In the genomic region with DNA sequence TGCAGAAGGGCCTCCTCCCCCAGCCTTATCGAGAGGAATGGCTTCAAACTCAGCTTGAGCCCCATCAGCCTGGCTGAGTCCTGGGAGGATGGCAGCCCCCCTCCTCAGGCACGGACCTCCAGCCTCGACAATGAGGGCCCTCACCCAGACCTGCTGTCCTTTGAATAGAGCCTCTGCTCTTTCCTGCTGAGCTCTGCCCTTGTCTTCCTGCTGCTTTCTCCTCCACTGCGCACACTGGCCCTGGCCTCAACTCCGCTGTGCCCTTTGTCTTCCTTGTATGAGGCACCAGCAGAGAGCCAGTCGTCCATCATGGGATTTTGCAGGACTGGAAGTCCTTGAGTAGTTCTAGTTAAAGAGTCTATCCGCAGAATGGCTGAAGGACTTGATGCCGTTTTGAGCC, we compare ENCODE assay signal across 29 cellular contexts. TPM values are rescaled to one million over a fixed set of nuclear protein-coding genes. Genes with fewer than 3 reads are reported as not detected.
"Had no signal": no experiment of that assay in that cellular context is flagged by ENCODE, and none has a peak within 500 bp of the region (broad histone marks: within the 10 kb centered on the region; RNA-seq: fewer than 3 reads in every experiment).

No MANE protein-coding gene starts in this region.

- H3K27me3 Mint-ChIP-seq: activated naive CD4-positive, alpha-beta T cell treated with anti-CD3 and anti-CD28 coated beads, Interleukin-2, amount 50 U/mL, for 24 hours; activated naive CD8-positive, alpha-beta T cell treated with anti-CD3 and anti-CD28 coated beads, Interleukin-2, amount 50 U/mL, for 24 hours had no signal

- H3K4me1 Mint-ChIP-seq: activated CD4-positive, alpha-beta T cell treated with anti-CD3 and anti-CD28 coated beads, Interleukin-2, amount 10 ng/mL, durations not matched to agents 24 days and 14 days; activated naive CD4-positive, alpha-beta T cell treated with anti-CD3 and anti-CD28 coated beads, Interleukin-2, amount 50 U/mL, for 24 hours; activated naive CD8-positive, alpha-beta T cell treated with anti-CD3 and anti-CD28 coated beads, Interleukin-2, amount 50 U/mL, for 24 hours; activated T-helper 17 cell treated with anti-CD3 and anti-CD28 coated beads, Interleukin-2, amount 50 U/mL, for 72 hours; naive thymus-derived CD8-positive, alpha-beta T cell; stimulated activated naive B cell treated with anti-CD40 and anti-IgM and Interleukin-4, amounts not matched to agents 10 μg/mL and 1 μg/mL and 100 μg/mL, for 72 hours had no signal

- H3K27ac Mint-ChIP-seq: activated CD4-positive, alpha-beta memory T cell treated with anti-CD3 and anti-CD28 coated beads for 36 hours; activated CD4-positive, alpha-beta T cell treated with anti-CD3 and anti-CD28 coated beads, Interleukin-2, amount 10 ng/mL, durations not matched to agents 24 days and 14 days; activated naive CD4-positive, alpha-beta T cell treated with anti-CD3 and anti-CD28 coated beads, Interleukin-2, amount 50 U/mL, for 24 hours; activated naive CD8-positive, alpha-beta T cell treated with anti-CD3 and anti-CD28 coated beads, Interleukin-2, amount 50 U/mL, for 24 hours; activated T-helper 17 cell treated with anti-CD3 and anti-CD28 coated beads, Interleukin-2, amount 50 U/mL, for 72 hours; stimulated activated naive B cell treated with anti-CD40 and anti-IgM and Interleukin-4, amounts not matched to agents 10 μg/mL and 1 μg/mL and 100 μg/mL, for 72 hours; T-helper 1 cell treated with Interleukin-12 subunit alpha and Interleukin-12 subunit beta and Interleukin-4 antibody, amounts not matched to agents 30 μg/mL and 1 μg/mL, for 36 hours had no signal

- H3K36me3 Mint-ChIP-seq: activated CD4-positive, alpha-beta memory T cell treated with anti-CD3 and anti-CD28 coated beads for 36 hours; activated naive CD4-positive, alpha-beta T cell treated with anti-CD3 and anti-CD28 coated beads, Interleukin-2, amount 50 U/mL, for 24 hours; naive thymus-derived CD8-positive, alpha-beta T cell; stimulated activated naive B cell treated with anti-CD40 and anti-IgM and Interleukin-4, amounts not matched to agents 10 μg/mL and 1 μg/mL and 100 μg/mL, for 72 hours had no signal

- H3K4me3 Mint-ChIP-seq: activated CD4-positive, alpha-beta memory T cell treated with anti-CD3 and anti-CD28 coated beads for 36 hours; activated CD4-positive, alpha-beta T cell treated with anti-CD3 and anti-CD28 coated beads, Interleukin-2, amount 10 ng/mL, durations not matched to agents 24 days and 14 days; activated naive CD4-positive, alpha-beta T cell treated with anti-CD3 and anti-CD28 coated beads, Interleukin-2, amount 50 U/mL, for 24 hours; activated naive CD8-positive, alpha-beta T cell treated with anti-CD3 and anti-CD28 coated beads, Interleukin-2, amount 50 U/mL, for 24 hours; activated T-cell treated with anti-CD3 and anti-CD28 coated beads, Interleukin-2, amount 50 U/mL, for 4 hours; activated T-helper 17 cell treated with anti-CD3 and anti-CD28 coated beads, Interleukin-2, amount 50 U/mL, for 72 hours; naive thymus-derived CD8-positive, alpha-beta T cell; stimulated activated naive B cell treated with anti-CD40 and anti-IgM and Interleukin-4, amounts not matched to agents 10 μg/mL and 1 μg/mL and 100 μg/mL, for 72 hours; T-helper 1 cell treated with Interleukin-12 subunit alpha and Interleukin-12 subunit beta and Interleukin-4 antibody, amounts not matched to agents 30 μg/mL and 1 μg/mL, for 36 hours had no signal

- DNase-seq: activated CD4-positive, alpha-beta memory T cell treated with anti-CD3 and anti-CD28 coated beads for 36 hours; activated CD4-positive, alpha-beta T cell treated with anti-CD3 and anti-CD28 coated beads, Interleukin-2, amount 10 ng/mL, durations not matched to agents 24 days and 14 days; activated naive CD8-positive, alpha-beta T cell treated with anti-CD3 and anti-CD28 coated beads, Interleukin-2, amount 50 U/mL, for 24 hours; activated T-cell treated with anti-CD3 and anti-CD28 coated beads, Interleukin-2, amount 50 U/mL, for 4 hours; amygdala; central memory CD4-positive, alpha-beta T cell; dermis blood vessel endothelial cell; effector CD8-positive, alpha-beta T cell; hippocampal formation; naive thymus-derived CD8-positive, alpha-beta T cell; stimulated activated CD4-positive, alpha-beta T cell treated with anti-CD3 and anti-CD28 coated beads, Interleukin-1b, Interleukin-23, amount 100 ng/mL, for 48 hours; stimulated activated naive B cell treated with anti-CD40 and anti-IgM and Interleukin-4, amounts not matched to agents 10 μg/mL and 1 μg/mL and 100 μg/mL, for 72 hours; SW 1271; T-helper 9 cell had no signal

- H3K9me3 Mint-ChIP-seq: activated CD4-positive, alpha-beta memory T cell treated with anti-CD3 and anti-CD28 coated beads for 36 hours; activated CD4-positive, alpha-beta T cell treated with anti-CD3 and anti-CD28 coated beads, Interleukin-2, amount 10 ng/mL, durations not matched to agents 24 days and 14 days; activated naive CD4-positive, alpha-beta T cell treated with anti-CD3 and anti-CD28 coated beads, Interleukin-2, amount 50 U/mL, for 24 hours; activated naive CD8-positive, alpha-beta T cell treated with anti-CD3 and anti-CD28 coated beads, Interleukin-2, amount 50 U/mL, for 24 hours; activated T-cell treated with anti-CD3 and anti-CD28 coated beads, Interleukin-2, amount 50 U/mL, for 4 hours; activated T-helper 17 cell treated with anti-CD3 and anti-CD28 coated beads, Interleukin-2, amount 50 U/mL, for 72 hours; naive thymus-derived CD8-positive, alpha-beta T cell; stimulated activated naive B cell treated with anti-CD40 and anti-IgM and Interleukin-4, amounts not matched to agents 10 μg/mL and 1 μg/mL and 100 μg/mL, for 72 hours; T-helper 1 cell treated with Interleukin-12 subunit alpha and Interleukin-12 subunit beta and Interleukin-4 antibody, amounts not matched to agents 30 μg/mL and 1 μg/mL, for 36 hours had no signal

- ATAC-seq: activated CD4-positive, CD25-positive, alpha-beta regulatory T cell treated with anti-CD3 and anti-CD28 coated beads, Interleukin-2, amount 50 U/mL, for 24 hours; activated naive CD8-positive, alpha-beta T cell treated with anti-CD3 and anti-CD28 coated beads, Interleukin-2, amount 50 U/mL, for 24 hours; activated T-cell treated with anti-CD3 and anti-CD28 coated beads, Interleukin-2, amount 50 U/mL, for 4 hours; activated T-helper 17 cell treated with anti-CD3 and anti-CD28 coated beads, Interleukin-2, amount 50 U/mL, for 72 hours; naive thymus-derived CD8-positive, alpha-beta T cell; stimulated activated naive B cell treated with anti-CD40 and anti-IgM and Interleukin-4, amounts not matched to agents 10 μg/mL and 1 μg/mL and 100 μg/mL, for 72 hours had no signal

RNA-seq across cellular contexts. Expression of a gene that starts 2.0 kb away (rescaled TPM):
- total RNA-seq: activated CD4-positive, alpha-beta T cell treated with anti-CD3 and anti-CD28 coated beads, Interleukin-2, amount 10 ng/mL, durations not matched to agents 24 days and 14 days; activated T-helper 17 cell treated with anti-CD3 and anti-CD28 coated beads, Interleukin-2, amount 50 U/mL, for 72 hours had no signal

RNA-seq across cellular contexts. Expression of a gene that starts 6.9 kb away (rescaled TPM):
- total RNA-seq: activated CD4-positive, alpha-beta memory T cell treated with anti-CD3 and anti-CD28 coated beads for 36 hours; activated CD4-positive, alpha-beta T cell treated with anti-CD3 and anti-CD28 coated beads, Interleukin-2, amount 10 ng/mL, durations not matched to agents 24 days and 14 days; activated CD8-positive, alpha-beta memory T cell treated with anti-CD3 and anti-CD28 coated beads for 36 hours; activated T-cell treated with anti-CD3 and anti-CD28 coated beads, Interleukin-2, amount 50 U/mL, for 4 hours; activated T-helper 17 cell treated with anti-CD3 and anti-CD28 coated beads, Interleukin-2, amount 50 U/mL, for 72 hours; dermis blood vessel endothelial cell; fibroblast of lung; fibroblast of villous mesenchyme; kidney epithelial cell; lower leg skin; naive thymus-derived CD8-positive, alpha-beta T cell; osteoblast; posterior vena cava; renal cortical epithelial cell; smooth muscle cell; suprapubic skin; ureter had no signal

RNA-seq across cellular contexts. Expression of a gene that starts 28.4 kb away (rescaled TPM):
- total RNA-seq: activated CD4-positive, alpha-beta memory T cell treated with anti-CD3 and anti-CD28 coated beads for 36 hours; activated CD4-positive, alpha-beta T cell treated with anti-CD3 and anti-CD28 coated beads, Interleukin-2, amount 10 ng/mL, durations not matched to agents 24 days and 14 days; activated CD8-positive, alpha-beta memory T cell treated with anti-CD3 and anti-CD28 coated beads for 36 hours; activated T-helper 17 cell treated with anti-CD3 and anti-CD28 coated beads, Interleukin-2, amount 50 U/mL, for 72 hours; dermis blood vessel endothelial cell; fibroblast of lung; fibroblast of villous mesenchyme; kidney epithelial cell; lower leg skin; osteoblast; renal cortical epithelial cell; smooth muscle cell; suprapubic skin had no signal
